8 cellular contexts compared by ENCODE assay signal in the genomic region with DNA sequence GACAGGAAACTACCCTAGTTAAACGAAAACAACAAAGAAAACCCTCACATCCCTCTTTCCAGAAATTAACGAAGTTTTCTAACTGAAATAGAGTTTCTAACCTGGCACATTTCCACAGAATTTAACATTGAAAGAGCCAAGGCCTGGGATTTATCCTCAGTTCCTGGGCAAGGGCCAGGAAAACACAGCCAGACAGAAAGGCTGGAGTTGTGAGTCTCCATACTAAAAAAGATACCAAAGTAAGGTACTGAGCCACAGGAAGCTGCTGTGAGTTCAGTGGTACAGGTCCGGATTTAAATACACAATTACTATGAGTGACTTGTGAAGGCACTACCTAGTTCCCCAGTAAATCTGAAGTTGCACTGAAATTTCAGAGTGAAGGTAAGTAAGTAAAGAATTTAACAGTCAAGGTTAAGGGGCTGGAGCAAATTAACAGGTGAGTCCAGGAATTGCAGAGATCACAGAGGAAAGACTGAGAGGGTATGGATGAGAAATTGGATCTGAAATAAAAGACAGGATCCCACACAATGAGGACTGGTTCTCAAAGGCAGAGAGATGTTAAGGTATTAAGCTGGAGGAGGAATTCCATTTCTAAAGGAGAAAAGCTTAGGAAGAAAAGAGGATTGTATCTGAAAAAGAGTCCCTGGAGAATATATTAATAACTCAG. TPM values are rescaled to one million over a fixed set of nuclear protein-coding genes. Genes with fewer than 3 reads are reported as not detected.
DNase-seq lines count a peak whose midpoint lies in the region; ATAC-seq lines count a peak whose summit lies in the region.

No MANE protein-coding gene starts in this region.

- ATAC-seq in activated CD4-positive, alpha-beta T cell treated with anti-CD3 and anti-CD28 coated beads for 36 hours, result no peak
- no peak for ATAC-seq in activated naive CD8-positive, alpha-beta T cell treated with anti-CD3 and anti-CD28 coated beads, Interleukin-2, amount 10 ng/mL, durations not matched to agents 7 days and 5 days (ENCODE audit: low read depth)
- no peak for ATAC-seq in HG02884 (IDR thresholded peaks at IDR 0.05; ENCODE audit: unreplicated experiment)

- peak overlapping the region; percentile 93 for H3K27ac Mint-ChIP-seq in activated CD4-positive, alpha-beta T cell treated with anti-CD3 and anti-CD28 coated beads for 36 hours
- peak overlapping the region; percentile 94 for H3K27ac Mint-ChIP-seq in activated naive CD8-positive, alpha-beta T cell treated with anti-CD3 and anti-CD28 coated beads, Interleukin-2, amount 10 ng/mL, durations not matched to agents 7 days and 5 days

- H3K4me1 ChIP-seq in iPS DF 6.9 (ENCODE audit: control insufficient read depth, insufficient read depth, low read length) (no peaks in the 10 kb centered on the region), skeletal muscle satellite cell (ENCODE audit: control insufficient read depth, insufficient read depth, low read length) (peaks cover 45% of the 10 kb centered on the region)

- DNase-seq in activated CD4-positive, alpha-beta T cell treated with anti-CD3 and anti-CD28 coated beads for 36 hours, result no peak
- no peak for DNase-seq in activated CD4-positive, alpha-beta T cell treated with anti-CD3 and anti-CD28 coated beads for 4 hours
- DNase-seq in activated naive CD8-positive, alpha-beta T cell treated with anti-CD3 and anti-CD28 coated beads, Interleukin-2, amount 10 ng/mL, durations not matched to agents 7 days and 5 days, result no peak
- DNase-seq in iPS DF 6.9 (ENCODE audit: low read depth, low spot score) (no peak), cerebellar nuclear complex (lab: John Stamatoyannopoulos, UW) (no peak), NCI-H187 treated with DMSO at 0.1 percent for 48 hours (lab: John Stamatoyannopoulos, UW) (no peak)

- H3K9me3 ChIP-seq in iPS DF 6.9 (ENCODE audit: control insufficient read depth, insufficient read depth, low read length), result no peaks in the 10 kb centered on the region
- no peaks in the 10 kb centered on the region for H3K9me3 ChIP-seq in skeletal muscle satellite cell (replicated peaks; ENCODE audit: low read length)

- no peaks in the 10 kb centered on the region for H3K27me3 Mint-ChIP-seq in activated CD4-positive, alpha-beta T cell treated with anti-CD3 and anti-CD28 coated beads for 36 hours
- H3K27me3 Mint-ChIP-seq in activated naive CD8-positive, alpha-beta T cell treated with anti-CD3 and anti-CD28 coated beads, Interleukin-2, amount 10 ng/mL, durations not matched to agents 7 days and 5 days, result no peaks in the 10 kb centered on the region

- peak overlapping the region; percentile 97 for H3K4me2 ChIP-seq in skeletal muscle satellite cell (ENCODE audit: low read length)

- H3K4me3 Mint-ChIP-seq in activated CD4-positive, alpha-beta T cell treated with anti-CD3 and anti-CD28 coated beads for 36 hours, result peak overlapping the region; percentile 87
- peak overlapping the region; percentile 99 for H3K4me3 Mint-ChIP-seq in activated naive CD8-positive, alpha-beta T cell treated with anti-CD3 and anti-CD28 coated beads, Interleukin-2, amount 10 ng/mL, durations not matched to agents 7 days and 5 days

- POLR2A ChIA-PET in activated CD4-positive, alpha-beta T cell treated with anti-CD3 and anti-CD28 coated beads for 36 hours (lab: Charles Lee), result interaction anchor here (1.1 to 3.5 kb wide), 6 partner anchors 22 to 95 kb away, joined by 3 to 43 read pairs (median 8); a partner anchor contains a TSS
- POLR2A ChIA-PET in activated naive CD8-positive, alpha-beta T cell treated with anti-CD3 and anti-CD28 coated beads, Interleukin-2, amount 10 ng/mL, durations not matched to agents 7 days and 5 days (lab: Charles Lee), result interaction anchor here (0.6 to 4.3 kb wide), 10 partner anchors 10 to 100 kb away, joined by 3 to 61 read pairs (median 5); a partner anchor contains a TSS

- WGBS in iPS DF 6.9 (ENCODE audit: insufficient coverage, insufficient read length), result 100% methylated on average over 1 of the region's 3 CpGs

- CTCF ChIA-PET in activated CD4-positive, alpha-beta T cell treated with anti-CD3 and anti-CD28 coated beads for 36 hours (lab: Charles Lee), result interaction anchor here (0.5 to 5.1 kb wide), 6 partner anchors 8 to 359 kb away, joined by 3 to 38 read pairs (median 4); a partner anchor contains a TSS

- H3K36me3 ChIP-seq in iPS DF 6.9 (ENCODE audit: control insufficient read depth, insufficient read depth, low read length), result no peaks in the 10 kb centered on the region
- H3K36me3 ChIP-seq in skeletal muscle satellite cell (ENCODE audit: insufficient read depth, low read length), result peaks cover 5% of the 10 kb centered on the region

- H3K4me3 ChIP-seq in iPS DF 6.9 (ENCODE audit: low read length) (peak overlapping the region; percentile 69; the same call in 1 of the 2 replicates), skeletal muscle satellite cell (ENCODE audit: low read length) (peak overlapping the region; percentile 83)

- H3K4me1 Mint-ChIP-seq in activated CD4-positive, alpha-beta T cell treated with anti-CD3 and anti-CD28 coated beads for 36 hours, result peaks cover 61% of the 10 kb centered on the region
- peaks cover 66% of the 10 kb centered on the region for H3K4me1 Mint-ChIP-seq in activated naive CD8-positive, alpha-beta T cell treated with anti-CD3 and anti-CD28 coated beads, Interleukin-2, amount 10 ng/mL, durations not matched to agents 7 days and 5 days

- peak overlapping the region; percentile 91 for H3K9ac ChIP-seq in skeletal muscle satellite cell (ENCODE audit: low read depth, low read length)

- no peak overlapping the region for H3K27ac ChIP-seq in iPS DF 6.9 (ENCODE audit: low read length)

- H3K27me3 ChIP-seq in iPS DF 6.9 (ENCODE audit: control insufficient read depth, insufficient read depth, low read length), result peaks cover 15% of the 10 kb centered on the region
- H3K27me3 ChIP-seq in skeletal muscle satellite cell (ENCODE audit: control insufficient read depth, insufficient read depth, low read length), result no peaks in the 10 kb centered on the region

- intact Hi-C loops in activated CD4-positive, alpha-beta T cell treated with anti-CD3 and anti-CD28 coated beads for 36 hours (cut with DNase I, micrococcal nuclease), result loop anchor here (1.0 to 2.0 kb wide), 6 partner anchors 7 to 98 kb away; a partner anchor contains a TSS

- H3K36me3 Mint-ChIP-seq in activated CD4-positive, alpha-beta T cell treated with anti-CD3 and anti-CD28 coated beads for 36 hours (ENCODE audit: low read depth), result peaks cover 19% of the 10 kb centered on the region
- H3K36me3 Mint-ChIP-seq in activated naive CD8-positive, alpha-beta T cell treated with anti-CD3 and anti-CD28 coated beads, Interleukin-2, amount 10 ng/mL, durations not matched to agents 7 days and 5 days, result peaks cover 18% of the 10 kb centered on the region

- no peaks in the 10 kb centered on the region for H3K9me3 Mint-ChIP-seq in activated CD4-positive, alpha-beta T cell treated with anti-CD3 and anti-CD28 coated beads for 36 hours (ENCODE audit: low read depth)
- no peaks in the 10 kb centered on the region for H3K9me3 Mint-ChIP-seq in activated naive CD8-positive, alpha-beta T cell treated with anti-CD3 and anti-CD28 coated beads, Interleukin-2, amount 10 ng/mL, durations not matched to agents 7 days and 5 days

RNA-seq across cellular contexts. Expression of a gene that starts 0.9 kb away (rescaled TPM):
- 10 to 100 TPM; 44.9 to 49.4 TPM for total RNA-seq in activated CD4-positive, alpha-beta T cell treated with anti-CD3 and anti-CD28 coated beads for 36 hours
- total RNA-seq in activated naive CD8-positive, alpha-beta T cell treated with anti-CD3 and anti-CD28 coated beads, Interleukin-2, amount 10 ng/mL, durations not matched to agents 7 days and 5 days, result 10 to 100 TPM; 54.0 to 57.5 TPM
- total RNA-seq in skeletal muscle satellite cell (2012; rRNA removed), result 22.6 and 23.2 TPM in 2 replicates

RNA-seq across cellular contexts. Expression of a gene that starts 7.5 kb away (rescaled TPM):
- 1 to 10 TPM; 5.8 to 6.1 TPM for total RNA-seq in activated CD4-positive, alpha-beta T cell treated with anti-CD3 and anti-CD28 coated beads for 36 hours
- total RNA-seq in activated naive CD8-positive, alpha-beta T cell treated with anti-CD3 and anti-CD28 coated beads, Interleukin-2, amount 10 ng/mL, durations not matched to agents 7 days and 5 days, result 1 to 10 TPM; 2.2 to 2.8 TPM
- total RNA-seq in skeletal muscle satellite cell (2012; rRNA removed), result 0.87 and 1.3 TPM in 2 replicates

RNA-seq across cellular contexts. Expression of a gene that starts 7.6 kb away (rescaled TPM):
- 10 to 100 TPM; 19.3 to 22.4 TPM for total RNA-seq in activated CD4-positive, alpha-beta T cell treated with anti-CD3 and anti-CD28 coated beads for 36 hours
- total RNA-seq in activated naive CD8-positive, alpha-beta T cell treated with anti-CD3 and anti-CD28 coated beads, Interleukin-2, amount 10 ng/mL, durations not matched to agents 7 days and 5 days, result 10 to 100 TPM; 32.6 to 34.9 TPM
- 7.9 TPM in 2 replicates for total RNA-seq in skeletal muscle satellite cell (2012; rRNA removed)

RNA-seq across cellular contexts. Expression of a gene that starts 29.6 kb away (rescaled TPM):
- 100 to 1,000 TPM; 293 to 330 TPM for total RNA-seq in activated CD4-positive, alpha-beta T cell treated with anti-CD3 and anti-CD28 coated beads for 36 hours
- total RNA-seq in activated naive CD8-positive, alpha-beta T cell treated with anti-CD3 and anti-CD28 coated beads, Interleukin-2, amount 10 ng/mL, durations not matched to agents 7 days and 5 days, result 100 to 1,000 TPM; 157 to 160 TPM
- total RNA-seq in skeletal muscle satellite cell (2012; rRNA removed), result 125 and 170 TPM in 2 replicates

RNA-seq across cellular contexts. Expression of a gene that starts 38.4 kb away (rescaled TPM):
- total RNA-seq in activated CD4-positive, alpha-beta T cell treated with anti-CD3 and anti-CD28 coated beads for 36 hours, result 10 to 100 TPM; 22.6 to 26.4 TPM
- total RNA-seq in activated naive CD8-positive, alpha-beta T cell treated with anti-CD3 and anti-CD28 coated beads, Interleukin-2, amount 10 ng/mL, durations not matched to agents 7 days and 5 days, result 10 to 100 TPM; 31.0 to 35.8 TPM
- total RNA-seq in skeletal muscle satellite cell (2012; rRNA removed), result 18.8 and 24.0 TPM in 2 replicates
